In the genomic region with DNA sequence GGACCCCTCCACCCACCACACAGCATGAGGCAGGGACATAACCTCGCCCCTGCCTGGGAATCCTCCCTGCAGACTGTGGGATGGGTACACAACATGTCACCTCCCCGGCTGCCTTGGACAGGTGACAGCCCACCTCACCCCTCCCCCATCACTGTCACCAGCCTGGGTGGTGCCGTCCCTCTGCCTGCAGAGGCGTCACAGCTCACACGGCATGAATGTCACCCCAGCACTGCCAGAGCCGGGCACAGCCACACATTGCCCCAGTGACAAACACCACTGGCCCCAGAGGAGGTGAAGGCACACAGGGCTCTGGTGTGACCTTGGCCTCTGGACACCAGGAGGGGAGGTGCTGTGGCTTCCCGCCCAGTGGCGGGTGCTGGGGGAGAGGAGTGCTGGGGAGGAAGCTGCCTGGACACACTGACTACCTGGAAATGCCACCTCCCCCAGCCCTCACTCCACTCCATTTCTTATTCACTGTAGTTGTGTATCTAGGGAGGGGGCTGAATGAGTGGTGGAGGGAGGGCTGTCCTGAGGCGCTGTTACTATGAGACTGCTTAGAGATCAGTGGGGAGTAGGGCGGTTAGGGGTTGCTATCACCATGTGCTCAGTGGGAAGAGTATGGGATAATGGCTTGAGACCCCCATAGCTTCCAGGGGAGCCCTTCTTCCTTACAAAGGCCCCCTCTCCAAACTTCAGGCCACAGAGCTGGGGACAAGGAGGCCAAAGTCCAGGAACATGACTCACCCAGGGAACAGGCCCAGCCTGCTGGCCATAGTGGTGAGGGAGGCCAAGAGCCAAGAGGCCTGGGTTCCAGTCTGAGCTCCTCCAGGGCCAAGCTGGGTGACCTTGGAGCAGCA, we compare ENCODE assay signal across 9 cellular contexts.
DNase-seq lines count a peak whose midpoint lies in the region; ATAC-seq and TF ChIP-seq lines count a peak whose summit lies in the region.
"Had no signal": no experiment of that assay in that cellular context is flagged by ENCODE, and none has a peak within 500 bp of the region (broad histone marks: within the 10 kb centered on the region; RNA-seq: fewer than 3 reads in every experiment).

No MANE protein-coding gene starts in this region.

- H3K4me1 Mint-ChIP-seq in nephron progenitor cell, result peaks cover 92% of the 10 kb centered on the region

- peak overlapping the region; percentile 59 for H3K4me3 Mint-ChIP-seq in nephron progenitor cell
- H3K4me3 Mint-ChIP-seq: central memory CD8-positive, alpha-beta T cell had no signal

- no peak overlapping the region for H3K4me3 ChIP-seq in fibroblast of mammary gland (ENCODE audit: control insufficient read depth, low read depth, low read length)

- H3K27me3 Mint-ChIP-seq in nephron progenitor cell (ENCODE audit: low read depth, poor library complexity), result no peaks in the 10 kb centered on the region
- H3K27me3 Mint-ChIP-seq: central memory CD8-positive, alpha-beta T cell had no signal

- peak overlapping the region; percentile 94 for H3K27ac Mint-ChIP-seq in nephron progenitor cell

- H3K9me3 Mint-ChIP-seq in nephron progenitor cell, result no peaks in the 10 kb centered on the region
- H3K9me3 Mint-ChIP-seq: central memory CD8-positive, alpha-beta T cell had no signal

- H3K36me3 Mint-ChIP-seq in nephron progenitor cell (ENCODE audit: low read depth), result peaks cover 4% of the 10 kb centered on the region

- no peak for ATAC-seq in HG03175 (IDR thresholded peaks at IDR 0.05; ENCODE audit: unreplicated experiment)

- peak; percentile 72 for DNase-seq in AG08395 (ENCODE audit: low spot score)
- peak; percentile 63 for DNase-seq in NCI-H69 (lab: John Stamatoyannopoulos, UW)
- peak; percentile 62 for DNase-seq in fibroblast of mammary gland (ENCODE audit: low read depth)
- no peak for DNase-seq in nephron progenitor cell
- DNase-seq in DMS114 treated with DMSO at 0.1 percent for 48 hours (lab: John Stamatoyannopoulos, UW; ENCODE audit: unreplicated experiment), result no peak
- DNase-seq in NCI-H2107 (lab: John Stamatoyannopoulos, UW), result no peak
- no peak for DNase-seq in NCI-H2081 treated with DMSO at 0.1 percent for 48 hours (lab: John Stamatoyannopoulos, UW)

- TF ChIP-seq CTCF in fibroblast of mammary gland (conservative IDR thresholded peaks at IDR 0.05; ENCODE audit: control insufficient read depth, insufficient read depth, low read depth, low read length) (no peak), nephron progenitor cell (IDR thresholded peaks at IDR 0.05) (no peak)

Comparison
In these comparisons a context has a peak if more than half of its experiments do, and no peak if none do; other contexts are left out.
1. DNase-seq: peak in AG08395 (single experiment), NCI-H69 (single experiment) and fibroblast of mammary gland (single experiment); none in nephron progenitor cell (single experiment), DMS114 treated with DMSO at 0.1 percent for 48 hours (single experiment), NCI-H2107 (single experiment) and NCI-H2081 treated with DMSO at 0.1 percent for 48 hours (single experiment).